ENCODE assay signal across 8 cellular contexts in the genomic region with DNA sequence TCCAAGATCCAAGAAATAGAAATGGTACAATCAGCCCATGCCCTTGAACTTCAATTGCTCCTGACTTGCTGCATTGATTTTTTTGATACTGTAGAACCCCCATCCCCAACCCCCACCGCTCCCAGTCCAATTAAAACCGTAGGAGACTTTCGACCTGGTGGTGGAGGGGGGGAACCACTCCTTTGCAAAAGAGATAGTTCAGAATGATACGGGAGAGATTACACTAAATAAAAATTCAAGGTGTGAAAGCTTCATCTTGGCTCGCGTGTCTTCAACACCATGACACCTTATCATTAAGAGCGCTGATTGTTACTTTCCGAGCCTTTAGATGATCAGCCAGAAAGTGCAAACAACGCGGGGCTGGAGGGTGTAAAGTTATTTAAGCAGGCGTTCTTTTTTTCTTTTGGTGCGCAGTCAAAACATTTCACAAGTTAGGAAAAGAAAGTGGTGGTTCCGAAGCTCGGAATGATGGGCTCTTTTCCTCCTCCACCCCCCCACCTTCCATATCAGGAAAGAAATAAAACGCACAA. TPM values are rescaled to one million over a fixed set of nuclear protein-coding genes. Genes with fewer than 3 reads are reported as not detected.
DNase-seq lines count a peak whose midpoint lies in the region; ATAC-seq, FAIRE-seq and TF ChIP-seq lines count a peak whose summit lies in the region.

No MANE protein-coding gene starts in this region.

- H3K9me3 ChIP-seq in left lung (no peaks in the 10 kb centered on the region), stomach (no peaks in the 10 kb centered on the region)

- DNase-seq in NCI-H2171 (lab: John Stamatoyannopoulos, UW): peak; percentile 19
- DNase-seq in NCI-H2171 treated with DMSO at 0.1 percent for 48 hours (lab: John Stamatoyannopoulos, UW): no peak
- no peak for DNase-seq in astrocyte of the cerebellum (ENCODE audit: low read depth)
- no peak for DNase-seq in left lung
- no peak for DNase-seq in stomach
- no peak for DNase-seq in inferior parietal cortex (ENCODE audit: extremely low spot score)
- no peak for DNase-seq in GM12891 (ENCODE audit: insufficient read length, low spot score)
- no peak for DNase-seq in DMS 273 treated with DMSO at 0.1 percent for 48 hours (lab: John Stamatoyannopoulos, UW)

- TF ChIP-seq CTCF in astrocyte of the cerebellum (IDR thresholded peaks at IDR 0.05; ENCODE audit: low read depth, low read length, missing control alignments) (no peak), left lung (IDR thresholded peaks at IDR 0.05) (no peak), stomach (IDR thresholded peaks at IDR 0.05) (no peak)

- H3K27me3 ChIP-seq in left lung: peaks cover 0 to 80% of the 10 kb centered on the region in 2 donors
- H3K27me3 ChIP-seq in stomach: peaks cover 0 to 58% (median 37%) of the 10 kb centered on the region in 3 donors

- FAIRE-seq in GM12891 (lab: Jason Lieb, UNC): no peak

- ATAC-seq in left lung: no peak

- no peak for TF ChIP-seq EP300 in stomach (IDR thresholded peaks at IDR 0.05)

- 1 to 3% (median 2%) methylated on average over 15 of the region's 15 CpGs for WGBS in stomach, 5 donors

- H3K27ac ChIP-seq in left lung: peak overlapping the region; percentile 80 to 91
- H3K27ac ChIP-seq in stomach: peak overlapping the region in 4 of 5 donors; percentile 76 to 87 (median 82)

- no peaks in the 10 kb centered on the region for H3K36me3 ChIP-seq in left lung
- H3K36me3 ChIP-seq in stomach: no peaks in the 10 kb centered on the region

- in situ Hi-C loops in astrocyte of the cerebellum (cut with HindIII; ENCODE audit: low sequenced_read_pairs): loop anchor here (5.0 kb wide), 1 partner anchor 61 kb away; no protein-coding TSS in a partner anchor

- TF ChIP-seq POLR2A in stomach (IDR thresholded peaks at IDR 0.05) (no peak), GM12891 (IDR thresholded peaks at IDR 0.05; ENCODE audit: low read depth, low read length) (no peak)

- intact Hi-C loops in left lung (cut with DNase I) (no loop called here), stomach (cut with DNase I; ENCODE audit: low total_unique reads) (no loop called here)

- no peaks in the 10 kb centered on the region for H3K4me1 ChIP-seq in left lung
- peaks cover 0 to 44% (median 35%) of the 10 kb centered on the region in 4 donors for H3K4me1 ChIP-seq in stomach

- H3K4me3 ChIP-seq in astrocyte of the cerebellum (ENCODE audit: low read depth, low read length) (peak overlapping the region; percentile 78), left lung (peak overlapping the region; percentile 60 to 61), stomach (peak overlapping the region; percentile 67 to 79 (median 72))

TF ChIP-seq in GM12891, 5 proteins besides CTCF, POLR2A, EP300 and RAD21:
- TF ChIP-seq TAF1 (IDR thresholded peaks at IDR 0.05; ENCODE audit: low read depth, low read length): no peak
- no peak for TF ChIP-seq PAX5 (IDR thresholded peaks at IDR 0.05; ENCODE audit: insufficient read depth, low read length, severe bottlenecking)
- TF ChIP-seq SPI1 (IDR thresholded peaks at IDR 0.05; ENCODE audit: low read depth, low read length): no peak
- no peak for TF ChIP-seq POU2F2 (IDR thresholded peaks at IDR 0.05; ENCODE audit: low read depth, low read length)
- no peak for TF ChIP-seq POLR2AphosphoS5 (IDR thresholded peaks at IDR 0.05; ENCODE audit: low read depth, low read length)
TF ChIP-seq in GM12891: peak in this region for 0.

RNA-seq across cellular contexts. Expression of a gene that starts 1.3 kb away (rescaled TPM):
- 10 to 100 TPM; 30.3 to 41.4 TPM for total RNA-seq in left lung
- total RNA-seq in stomach: 10 to 100 TPM in 4 of 5 donors, 1 to 10 TPM in 1; 4.9 to 60.1 (median 17.0) TPM
- polyA plus RNA-seq in stomach: 1 to 10 TPM in 2 of 3 donors, under 1 TPM in 1; 0.50 to 1.8 (median 1.5) TPM
- polyA plus RNA-seq in GM12891 (2012; ENCODE audit: low read depth, missing spikeins): 0.24 TPM
